ENCODE assay signal across 10 cellular contexts in genomic region chr10:110939419-110939818, GRCh38.
"Had no signal": no experiment of that assay in that cellular context is flagged by ENCODE, and none has a peak within 500 bp of the region (broad histone marks: within the 10 kb centered on the region; RNA-seq: fewer than 3 reads in every experiment).

No MANE protein-coding gene starts in this region.

- H3K9me3 Mint-ChIP-seq: HFFc6 had no signal

- H3K4me3 Mint-ChIP-seq: HFFc6 had no signal

- ATAC-seq: HCT116, K562 had no signal

- H3K9ac ChIP-seq: GM23248 had no signal

- H2AFZ ChIP-seq: GM23248 had no signal

- H3K27ac ChIP-seq: GM23248 had no signal

- FAIRE-seq: HTR-8/SVneo, K562 had no signal

- H3K4me1 ChIP-seq: HAP-1 had no signal

- DNase-seq: GOT3, H7, HFFc6, IMR-90, KG1 had no signal

- H3K27ac Mint-ChIP-seq: HFFc6 had no signal

- H3K4me3 ChIP-seq: GM23248, HAP-1, K562 had no signal
